In the genomic region with DNA sequence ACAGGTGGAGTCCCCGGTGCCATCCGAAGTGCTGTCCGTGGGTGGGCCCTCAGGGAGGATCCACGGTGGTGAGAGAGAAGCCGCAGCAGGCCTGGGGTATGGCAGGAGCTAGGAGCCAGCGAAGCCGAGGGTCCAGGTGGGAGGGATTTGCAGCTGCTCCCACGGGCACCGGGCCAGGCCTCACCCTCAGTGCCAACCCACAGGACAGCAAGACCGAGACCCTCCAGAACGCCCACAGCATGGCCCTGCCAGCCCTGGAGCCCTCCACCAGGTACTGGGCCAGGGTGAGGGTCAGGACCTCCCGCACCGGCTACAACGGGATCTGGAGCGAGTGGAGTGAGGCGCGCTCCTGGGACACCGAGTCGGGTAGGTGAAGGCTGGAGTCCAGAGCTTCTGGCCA, we compare ENCODE assay signal across 18 cellular contexts. TPM values are rescaled to one million over a fixed set of nuclear protein-coding genes. Genes with fewer than 3 reads are reported as not detected.
DNase-seq lines count a peak whose midpoint lies in the region; FAIRE-seq and TF ChIP-seq lines count a peak whose summit lies in the region.
"Had no signal": no experiment of that assay in that cellular context is flagged by ENCODE, and none has a peak within 500 bp of the region (broad histone marks: within the 10 kb centered on the region; RNA-seq: fewer than 3 reads in every experiment).

No MANE protein-coding gene starts in this region.

- H3K27ac Mint-ChIP-seq in mesothelial cell of epicardium: no peak overlapping the region
- H3K27ac Mint-ChIP-seq: CD4-positive, alpha-beta T cell had no signal

- no peaks in the 10 kb centered on the region for H3K9me3 Mint-ChIP-seq in mesothelial cell of epicardium
- H3K9me3 Mint-ChIP-seq: CD4-positive, alpha-beta T cell had no signal

- H3K4me1 ChIP-seq in kidney (ENCODE audit: control insufficient read depth in 1 of 2, insufficient read depth in 1 of 2, low read depth in 1 of 2, low read length in 2 of 2): no peaks in the 10 kb centered on the region

- no peak overlapping the region for H3K27ac ChIP-seq in kidney (ENCODE audit: low read depth in 2 of 2, low read length in 2 of 2)
- H3K27ac ChIP-seq: HL-60 had no signal

- peak; percentile 37 for DNase-seq in activated CD8-positive, alpha-beta memory T cell treated with anti-CD3 and anti-CD28 coated beads for 24 hours
- no peak for DNase-seq in activated CD8-positive, alpha-beta memory T cell treated with anti-CD3 and anti-CD28 coated beads, Interleukin-2, amount 50 U/mL, for 4 hours
- DNase-seq in GM13976 (ENCODE audit: low spot score) (peak; percentile 10), kidney (peak; percentile 69), ureter (ENCODE audit: low spot score) (peak; percentile 41), mesothelial cell of epicardium (ENCODE audit: low spot score in 2 of 2, unreplicated experiment in 2 of 2) (no peak)
- no peak for DNase-seq in activated effector memory CD4-positive, alpha-beta T cell treated with anti-CD3 and anti-CD28 coated beads, Interleukin-2, amount 50 U/mL, for 16 hours
- DNase-seq: 8988T; C1 segment of cervical spinal cord; CD4-positive, alpha-beta T cell; DMS153; DMS79 treated with DMSO at 0.1 percent for 48 hours; EL had no signal

- intact Hi-C loops in kidney (cut with DNase I): no loop called here

- H3K4me1 Mint-ChIP-seq in mesothelial cell of epicardium: peaks cover 5% of the 10 kb centered on the region

- H3K9ac ChIP-seq in kidney (ENCODE audit: low read length in 2 of 2): no peak overlapping the region

- FAIRE-seq in kidney (lab: Jason Lieb, UNC): no peak
- FAIRE-seq: D721Med, G401.6, GM12891, H1 had no signal

- in situ Hi-C loops in GM13976 (cut with MboI; ENCODE audit: low sequenced_read_pairs, unreplicated experiment): no loop called here

- H3K36me3 ChIP-seq in kidney (ENCODE audit: control insufficient read depth in 1 of 2, insufficient read depth in 2 of 2, low read length in 2 of 2): no peaks in the 10 kb centered on the region

- no peak overlapping the region for H3K4me3 Mint-ChIP-seq in mesothelial cell of epicardium
- H3K4me3 Mint-ChIP-seq: CD4-positive, alpha-beta T cell had no signal

- TF ChIP-seq CTCF in GM13976 (IDR thresholded peaks at IDR 0.05; ENCODE audit: borderline replicate concordance, control extremely low read depth, extremely low read depth, insufficient read depth, missing control alignments) (no peak), kidney (IDR thresholded peaks at IDR 0.05; ENCODE audit: borderline replicate concordance, extremely low read depth, insufficient read depth) (no peak), mesothelial cell of epicardium (IDR thresholded peaks at IDR 0.05; ENCODE audit: unreplicated experiment) (no peak)

- no peaks in the 10 kb centered on the region for H3K27me3 Mint-ChIP-seq in mesothelial cell of epicardium (ENCODE audit: low read depth)
- H3K27me3 Mint-ChIP-seq: CD4-positive, alpha-beta T cell had no signal

- no peak overlapping the region for H3K4me3 ChIP-seq in kidney (ENCODE audit: low read length in 2 of 2)

- no peaks in the 10 kb centered on the region for H3K9me3 ChIP-seq in kidney (ENCODE audit: control insufficient read depth in 1 of 2, low read length in 2 of 2)

- no peaks in the 10 kb centered on the region for H3K36me3 Mint-ChIP-seq in mesothelial cell of epicardium

RNA-seq across cellular contexts. Expression of gene CSF2RB, which starts 20.2 kb away (rescaled TPM):
- 11.4 TPM for total RNA-seq in kidney
- 1.0 TPM for polyA plus RNA-seq in kidney (ENCODE audit: insufficient read depth, low read depth, low replicate concordance)
- total RNA-seq in ureter: 8.6 TPM
- total RNA-seq in mesothelial cell of epicardium: 0.38 to 0.56 TPM (median 0.38 TPM) in 3 replicates
- total RNA-seq: H1 had no signal
- polyA plus RNA-seq: H1 had no signal

Comparison
In these comparisons a context has a peak if more than half of its experiments do, and no peak if none do; other contexts are left out.
1. DNase-seq: peak in activated CD8-positive, alpha-beta memory T cell treated with anti-CD3 and anti-CD28 coated beads for 24 hours (single experiment), GM13976 (single experiment), kidney (single experiment) and ureter (single experiment); none in activated CD8-positive, alpha-beta memory T cell treated with anti-CD3 and anti-CD28 coated beads, Interleukin-2, amount 50 U/mL, for 4 hours (single experiment), mesothelial cell of epicardium (0 of 2) and activated effector memory CD4-positive, alpha-beta T cell treated with anti-CD3 and anti-CD28 coated beads, Interleukin-2, amount 50 U/mL, for 16 hours (single experiment).